ENCODE assay signal across 4 cellular contexts in genomic region chrY:25055809-25056208, GRCh38. TPM values are rescaled to one million over a fixed set of nuclear protein-coding genes. Genes with fewer than 3 reads are reported as not detected.
"Had no signal": no experiment of that assay in that cellular context is flagged by ENCODE, and none has a peak within 500 bp of the region (broad histone marks: within the 10 kb centered on the region; RNA-seq: fewer than 3 reads in every experiment).

No MANE protein-coding gene starts in this region.

RNA-seq across cellular contexts. Expression of gene BPY2C, which starts 3.9 kb away (rescaled TPM):
- total RNA-seq: LHCN-M2, M059J, MCF 10A, NCI-H460 had no signal
